8 cellular contexts compared by ENCODE assay signal in the genomic region with DNA sequence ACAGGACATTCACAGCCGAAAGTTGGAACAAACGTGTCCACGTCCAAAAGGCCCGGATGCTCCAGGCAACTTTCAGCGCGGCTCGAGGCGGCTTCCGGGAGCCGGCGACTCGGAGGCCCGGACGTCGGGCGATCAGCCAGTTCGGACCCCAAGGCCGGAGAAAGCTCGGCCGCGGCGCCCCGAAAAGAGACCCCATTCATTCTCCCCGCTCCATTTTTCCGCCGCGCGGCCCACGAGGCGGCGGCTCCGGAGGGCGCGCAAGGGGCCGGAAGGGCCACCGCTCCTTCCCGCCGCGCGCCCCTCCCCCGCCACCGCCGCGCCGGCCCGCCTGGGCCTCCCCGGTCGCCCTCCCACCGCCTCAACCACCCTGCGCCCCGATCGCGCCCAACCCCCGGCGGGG.
DNase-seq lines count a peak whose midpoint lies in the region; ATAC-seq and TF ChIP-seq lines count a peak whose summit lies in the region.
"Not testable (repeated sequence)": the region's sequence is repeated elsewhere in the genome, so short reads cannot be mapped to it uniquely, and the experiment has no call there.

No MANE protein-coding gene starts in this region.

- intact Hi-C loops in mucosa of descending colon (cut with DNase I, micrococcal nuclease); stomach (cut with DNase I; ENCODE audit: low total_unique reads): not testable (repeated sequence)

- not testable (repeated sequence) for H3K36me3 Mint-ChIP-seq in T-helper 1 cell treated with Interleukin-12 subunit alpha and Interleukin-12 subunit beta and Interleukin-4 antibody, amounts not matched to agents 30 μg/mL and 1 μg/mL, for 36 hours (ENCODE audit: low read depth); activated naive CD4-positive, alpha-beta T cell treated with anti-CD3 and anti-CD28 coated beads, Interleukin-2, amount 50 U/mL, for 72 hours

- not testable (repeated sequence) for H3K4me1 Mint-ChIP-seq in T-helper 1 cell treated with Interleukin-12 subunit alpha and Interleukin-12 subunit beta and Interleukin-4 antibody, amounts not matched to agents 30 μg/mL and 1 μg/mL, for 36 hours (ENCODE audit: low read depth)

- not testable (repeated sequence) for H3K4me3 ChIP-seq in mucosa of descending colon
- peak overlapping the region in 2 of 4 donors; percentile 49 to 56 for H3K4me3 ChIP-seq in stomach

- 0 to 1% (median 0%) methylated on average over 7 to 18 of the region's 55 CpGs; no CpG with 5 or more reads in 2 of the 5 donors for WGBS in stomach, 5 donors

- H3K9me3 Mint-ChIP-seq in T-helper 1 cell treated with Interleukin-12 subunit alpha and Interleukin-12 subunit beta and Interleukin-4 antibody, amounts not matched to agents 30 μg/mL and 1 μg/mL, for 36 hours; activated naive CD4-positive, alpha-beta T cell treated with anti-CD3 and anti-CD28 coated beads, Interleukin-2, amount 50 U/mL, for 72 hours: not testable (repeated sequence)

- not testable (repeated sequence) for H3K27me3 ChIP-seq in stomach

- TF ChIP-seq EP300 in stomach (IDR thresholded peaks at IDR 0.05) = not testable (repeated sequence)

- peak; percentile 10 for ATAC-seq in GM21737 (IDR thresholded peaks at IDR 0.05; ENCODE audit: unreplicated experiment)
- ATAC-seq in HG03432 (IDR thresholded peaks at IDR 0.05; ENCODE audit: unreplicated experiment) = peak; percentile 21
- peak; percentile 29 to 32 for ATAC-seq in activated naive CD4-positive, alpha-beta T cell treated with anti-CD3 and anti-CD28 coated beads, Interleukin-2, amount 50 U/mL, for 72 hours
- ATAC-seq in mucosa of descending colon = peak; percentile 69

- H3K36me3 ChIP-seq in mucosa of descending colon (ENCODE audit: low read depth); stomach: not testable (repeated sequence)

- not testable (repeated sequence) for TF ChIP-seq CTCF in mucosa of descending colon (IDR thresholded peaks at IDR 0.05); stomach (IDR thresholded peaks at IDR 0.05)

- not testable (repeated sequence) for H3K4me1 ChIP-seq in mucosa of descending colon (ENCODE audit: low read depth); stomach

- H3K9me3 ChIP-seq in mucosa of descending colon, stomach: not testable (repeated sequence)

- not testable (repeated sequence) for H3K27ac Mint-ChIP-seq in T-helper 1 cell treated with Interleukin-12 subunit alpha and Interleukin-12 subunit beta and Interleukin-4 antibody, amounts not matched to agents 30 μg/mL and 1 μg/mL, for 36 hours; activated naive CD4-positive, alpha-beta T cell treated with anti-CD3 and anti-CD28 coated beads, Interleukin-2, amount 50 U/mL, for 72 hours

- H3K27me3 Mint-ChIP-seq in T-helper 1 cell treated with Interleukin-12 subunit alpha and Interleukin-12 subunit beta and Interleukin-4 antibody, amounts not matched to agents 30 μg/mL and 1 μg/mL, for 36 hours (ENCODE audit: low read depth) = not testable (repeated sequence)

- peak; percentile 3 for DNase-seq in EL
- peak in 1 of 2 donors; percentile 63 for DNase-seq in activated naive CD4-positive, alpha-beta T cell treated with anti-CD3 and anti-CD28 coated beads, Interleukin-2, amount 50 U/mL, for 72 hours (ENCODE audit: low spot score in 2 of 2)
- DNase-seq in globus pallidus (ENCODE audit: low spot score) = peak; percentile 0
- DNase-seq in mucosa of descending colon = peak in 1 of 3 donors; percentile 62
- DNase-seq in stomach = peak; percentile 22

- TF ChIP-seq POLR2A in stomach (IDR thresholded peaks at IDR 0.05) = not testable (repeated sequence)

- peak overlapping the region; percentile 48 for H3K4me3 Mint-ChIP-seq in T-helper 1 cell treated with Interleukin-12 subunit alpha and Interleukin-12 subunit beta and Interleukin-4 antibody, amounts not matched to agents 30 μg/mL and 1 μg/mL, for 36 hours

- H3K27ac ChIP-seq in stomach = peak overlapping the region in 3 of 5 donors; percentile 42 to 94 (median 89)

Comparison
In these comparisons a context has a peak if more than half of its experiments do, and no peak if none do; other contexts are left out.
1. ATAC-seq: peak in every context shown above with its lines; median percentile 69 in mucosa of descending colon; 30 in activated naive CD4-positive, alpha-beta T cell treated with anti-CD3 and anti-CD28 coated beads, Interleukin-2, amount 50 U/mL, for 72 hours; 21 in HG03432; 10 in GM21737.